ENCODE assay signal across 18 cellular contexts in genomic region chr6:36301085-36301658, GRCh38. TPM values are rescaled to one million over a fixed set of nuclear protein-coding genes. Genes with fewer than 3 reads are reported as not detected.
"Had no signal": no experiment of that assay in that cellular context is flagged by ENCODE, and none has a peak within 500 bp of the region (broad histone marks: within the 10 kb centered on the region; RNA-seq: fewer than 3 reads in every experiment).

No MANE protein-coding gene starts in this region.

- H3K27me3 ChIP-seq: ascending aorta, breast epithelium, neural progenitor cell, pancreas, tibial nerve had no signal

- H3K4me1 ChIP-seq: breast epithelium, neural progenitor cell, pancreas had no signal

- H3K36me3 ChIP-seq: ascending aorta, breast epithelium, neural progenitor cell, pancreas, tibial nerve had no signal

- H3K4me2 ChIP-seq: neural progenitor cell had no signal

- ATAC-seq: naive thymus-derived CD4-positive, alpha-beta T cell; stimulated activated naive CD8-positive, alpha-beta T cell treated with anti-CD3 and anti-CD28 coated beads, Interleukin-15, Interleukin-2, amounts not matched to agents 100 U/mL and 50 U/mL, for 24 hours had no signal

- DNase-seq: activated B cell treated with CpG ODN at 0.5 μM for 24 hours; activated CD4-positive, alpha-beta memory T cell treated with anti-CD3 and anti-CD28 coated beads for 36 hours; activated CD4-positive, alpha-beta T cell treated with anti-CD3 and anti-CD28 coated beads for 4 hours; activated naive CD8-positive, alpha-beta T cell treated with anti-CD3 and anti-CD28 coated beads, Interleukin-2, amount 10 ng/mL, durations not matched to agents 7 days and 5 days; naive thymus-derived CD4-positive, alpha-beta T cell; pancreas; stimulated activated naive CD8-positive, alpha-beta T cell treated with anti-CD3 and anti-CD28 coated beads, Interleukin-15, Interleukin-2, amounts not matched to agents 100 U/mL and 50 U/mL, for 24 hours; substantia nigra; T-helper 1 cell; T-helper 9 cell had no signal

- H3K27ac ChIP-seq: breast epithelium, neural progenitor cell, pancreas had no signal

- H3K9me3 ChIP-seq: ascending aorta, breast epithelium, pancreas, tibial nerve had no signal

- H3K4me3 ChIP-seq: ascending aorta, breast epithelium, coronary artery, neural progenitor cell, pancreas, tibial nerve had no signal

- H3K9ac ChIP-seq: neural progenitor cell had no signal

RNA-seq across cellular contexts. Expression of gene PNPLA1, which starts 31.3 kb away (rescaled TPM):
- total RNA-seq: activated B cell treated with CpG ODN at 0.5 μM for 24 hours; activated CD4-positive, alpha-beta memory T cell treated with anti-CD3 and anti-CD28 coated beads for 36 hours; activated naive CD8-positive, alpha-beta T cell treated with anti-CD3 and anti-CD28 coated beads, Interleukin-2, amount 10 ng/mL, durations not matched to agents 7 days and 5 days; ascending aorta; breast epithelium; epithelial cell of proximal tubule; frontal cortex had no signal
- polyA plus RNA-seq: naive thymus-derived CD4-positive, alpha-beta T cell; pancreas had no signal

RNA-seq across cellular contexts. Expression of gene BNIP5, which starts 35.5 kb away (rescaled TPM):
- total RNA-seq: activated CD4-positive, alpha-beta memory T cell treated with anti-CD3 and anti-CD28 coated beads for 36 hours; activated naive CD8-positive, alpha-beta T cell treated with anti-CD3 and anti-CD28 coated beads, Interleukin-2, amount 10 ng/mL, durations not matched to agents 7 days and 5 days; ascending aorta; liver; tibial nerve had no signal
- polyA plus RNA-seq: liver; naive thymus-derived CD4-positive, alpha-beta T cell had no signal
